Comparison of ENCODE assay signal across 8 cellular contexts in genomic region chr2:96773922-96774321, GRCh38. TPM values are rescaled to one million over a fixed set of nuclear protein-coding genes. Genes with fewer than 3 reads are reported as not detected.
DNase-seq lines count a peak whose midpoint lies in the region; FAIRE-seq and TF ChIP-seq lines count a peak whose summit lies in the region.

No MANE protein-coding gene starts in this region.

- no peak for TF ChIP-seq POLR2A in GM12891 (IDR thresholded peaks at IDR 0.05; ENCODE audit: low read depth, low read length)

- no peaks in the 10 kb centered on the region for H3K9me3 ChIP-seq in muscle layer of duodenum (ENCODE audit: control insufficient read depth in 1 of 2, low read length in 2 of 2)

- no peaks in the 10 kb centered on the region for H3K27me3 ChIP-seq in muscle layer of duodenum (ENCODE audit: low read depth, low read length)

- DNase-seq in GM12891 (ENCODE audit: insufficient read length, low spot score) (no peak), NCI-H2029 (lab: John Stamatoyannopoulos, UW) (peak; percentile 77), HPDE6-E6E7 (ENCODE audit: extremely low spot score) (no peak), 8988T (no peak), superior temporal gyrus (ENCODE audit: extremely low spot score) (no peak), NCI-H748 treated with DMSO at 0.1 percent for 48 hours (lab: John Stamatoyannopoulos, UW) (no peak)
- peak; percentile 38 to 49 for DNase-seq in activated T-cell treated with anti-CD3 and anti-CD28 coated beads, Interleukin-2, amount 50 U/mL, for 48 hours

- peak overlapping the region; percentile 63 for H3K27ac ChIP-seq in muscle layer of duodenum (ENCODE audit: low read length)

- H3K36me3 ChIP-seq in muscle layer of duodenum (ENCODE audit: control insufficient read depth in 1 of 2, insufficient read depth in 2 of 2, low read length in 2 of 2) = no peaks in the 10 kb centered on the region

- peak overlapping the region; percentile 43 to 70 for H3K4me3 ChIP-seq in muscle layer of duodenum (ENCODE audit: low read depth in 1 of 2, low read length in 2 of 2)

- peaks cover 0 to 8% of the 10 kb centered on the region in 2 donors for H3K4me1 ChIP-seq in muscle layer of duodenum (ENCODE audit: control insufficient read depth in 1 of 2, insufficient read depth in 2 of 2, low read length in 2 of 2)

- peak; percentile 93 for FAIRE-seq in GM12891 (lab: Jason Lieb, UNC)

TF ChIP-seq in GM12891, 5 proteins besides CTCF, POLR2A, EP300 and RAD21:
- no peak for TF ChIP-seq PAX5 (IDR thresholded peaks at IDR 0.05; ENCODE audit: insufficient read depth, low read length, severe bottlenecking)
- no peak for TF ChIP-seq SPI1 (IDR thresholded peaks at IDR 0.05; ENCODE audit: low read depth, low read length)
- TF ChIP-seq TAF1 (IDR thresholded peaks at IDR 0.05; ENCODE audit: low read depth, low read length) = no peak
- TF ChIP-seq POU2F2 (IDR thresholded peaks at IDR 0.05; ENCODE audit: low read depth, low read length) = 0 out of 2 replicates have a peak, but pooled peaks have one; percentile 50

RNA-seq across cellular contexts. Expression of gene CNNM4, which starts 13.2 kb away (rescaled TPM):
- polyA plus RNA-seq in GM12891 (2012; ENCODE audit: low read depth, missing spikeins) = 9.2 TPM

RNA-seq across cellular contexts. Expression of gene LMAN2L, which starts 34.1 kb away (rescaled TPM):
- polyA plus RNA-seq in GM12891 (2012; ENCODE audit: low read depth, missing spikeins) = 7.8 TPM

RNA-seq across cellular contexts. Expression of gene CNNM3, which starts 42.1 kb away (rescaled TPM):
- polyA plus RNA-seq in GM12891 (2012; ENCODE audit: low read depth, missing spikeins) = 5.2 TPM

Comparison
In these comparisons a context has a peak if more than half of its experiments do, and no peak if none do; other contexts are left out.
1. DNase-seq: peak in NCI-H2029 (single experiment) and activated T-cell treated with anti-CD3 and anti-CD28 coated beads, Interleukin-2, amount 50 U/mL, for 48 hours (2 of 2); none in GM12891 (single experiment), HPDE6-E6E7 (single experiment), 8988T (single experiment), superior temporal gyrus (single experiment) and NCI-H748 treated with DMSO at 0.1 percent for 48 hours (single experiment).